Comparison of ENCODE assay signal across 7 cellular contexts in genomic region chr1:9652379-9653194, GRCh38. TPM values are rescaled to one million over a fixed set of nuclear protein-coding genes. Genes with fewer than 3 reads are reported as not detected.
DNase-seq lines count a peak whose midpoint lies in the region; ATAC-seq and TF ChIP-seq lines count a peak whose summit lies in the region.

No MANE protein-coding gene starts in this region.

- WGBS in adipose tissue, 3 donors = 5 to 8% (median 5%) methylated on average over 51 to 55 of the region's 55 CpGs

- H3K4me1 ChIP-seq in left lung = peaks cover 6 to 68% of the 10 kb centered on the region in 2 donors

- DNase-seq in left lung (peak in 1 of 2 donors; percentile 92), HT-29 (ENCODE audit: low spot score) (no peak)
- peak; percentile 70 for DNase-seq in stimulated activated naive CD8-positive, alpha-beta T cell treated with anti-CD3 and anti-CD28 coated beads, Interleukin-15, Interleukin-2, amounts not matched to agents 100 U/mL and 50 U/mL, for 24 hours

- TF ChIP-seq CTCF in left lung (IDR thresholded peaks at IDR 0.05) = no peak

- H3K27me3 ChIP-seq in left lung = peaks cover 8 to 48% of the 10 kb centered on the region in 2 donors

- H3K36me3 ChIP-seq in left lung = no peaks in the 10 kb centered on the region

- H3K9me3 ChIP-seq in left lung = no peaks in the 10 kb centered on the region

- H3K4me3 ChIP-seq in left lung = peak overlapping the region; percentile 52 to 70

- ATAC-seq in GM21390 (IDR thresholded peaks at IDR 0.05; ENCODE audit: unreplicated experiment) = peak; percentile 29
- ATAC-seq in SK-N-SH treated with all-trans-retinoic acid at 6 μM for 48 hours = peak; percentile 16; the same call in 2 of the 3 replicates
- peak; percentile 41 for ATAC-seq in left lung
- no peak for ATAC-seq in stimulated activated naive CD8-positive, alpha-beta T cell treated with anti-CD3 and anti-CD28 coated beads, Interleukin-15, Interleukin-2, amounts not matched to agents 100 U/mL and 50 U/mL, for 24 hours
- ATAC-seq in HG02938 (IDR thresholded peaks at IDR 0.05; ENCODE audit: unreplicated experiment) = no peak

- H3K27ac ChIP-seq in adipose tissue (ENCODE audit: low read depth, low read length) (peak overlapping the region; percentile 70), left lung (peak overlapping the region; percentile 70 to 96)

- intact Hi-C loops in left lung (cut with DNase I) = no loop called here

TF ChIP-seq in SK-N-SH treated with all-trans-retinoic acid at 6 μM for 48 hours, 23 proteins besides CTCF, POLR2A, EP300 and RAD21:
- no peak for TF ChIP-seq ZNF565 (CRISPR knock-in tag; conservative IDR thresholded peaks at IDR 0.05; ENCODE audit: low read depth)
- no peak for TF ChIP-seq ZNF70 (CRISPR knock-in tag; IDR thresholded peaks at IDR 0.05)
- TF ChIP-seq ARNTL (CRISPR knock-in tag; IDR thresholded peaks at IDR 0.05; ENCODE audit: borderline replicate concordance, low read depth) = no peak
- TF ChIP-seq CREB5 (CRISPR knock-in tag; IDR thresholded peaks at IDR 0.05; ENCODE audit: low read depth) = no peak
- no peak for TF ChIP-seq TSHZ2 (CRISPR knock-in tag; IDR thresholded peaks at IDR 0.05)
- TF ChIP-seq ESRRG (CRISPR knock-in tag; IDR thresholded peaks at IDR 0.05) = no peak
- no peak for TF ChIP-seq POU6F1 (CRISPR knock-in tag; IDR thresholded peaks at IDR 0.05; ENCODE audit: borderline replicate concordance, low read depth)
- no peak for TF ChIP-seq ZNF8 (CRISPR knock-in tag; IDR thresholded peaks at IDR 0.05)
- TF ChIP-seq GLIS3 (CRISPR knock-in tag; IDR thresholded peaks at IDR 0.05) = no peak
- TF ChIP-seq ISL1 (CRISPR knock-in tag; IDR thresholded peaks at IDR 0.05) = no peak
- TF ChIP-seq TOX (CRISPR knock-in tag; IDR thresholded peaks at IDR 0.05; ENCODE audit: borderline replicate concordance) = no peak
- no peak for TF ChIP-seq ZFP30 (CRISPR knock-in tag; IDR thresholded peaks at IDR 0.05)
- no peak for TF ChIP-seq ZFP3 (CRISPR knock-in tag; IDR thresholded peaks at IDR 0.05)
- TF ChIP-seq ZC3H10 (CRISPR knock-in tag; IDR thresholded peaks at IDR 0.05) = no peak
- TF ChIP-seq PATZ1 (CRISPR knock-in tag; IDR thresholded peaks at IDR 0.05; ENCODE audit: borderline replicate concordance) = no peak
- TF ChIP-seq OSR1 (CRISPR knock-in tag; IDR thresholded peaks at IDR 0.05) = no peak
- no peak for TF ChIP-seq BACH2 (CRISPR knock-in tag; IDR thresholded peaks at IDR 0.05; ENCODE audit: borderline replicate concordance)
- no peak for TF ChIP-seq RARB (CRISPR knock-in tag; IDR thresholded peaks at IDR 0.05)
TF ChIP-seq in SK-N-SH treated with all-trans-retinoic acid at 6 μM for 48 hours: peak in this region for 0.

RNA-seq across cellular contexts. Expression of gene PIK3CD, which starts 1.1 kb away (rescaled TPM):
- polyA plus RNA-seq in adipose tissue = 1 to 10 TPM; 2.4 to 7.0 (median 7.0) TPM
- total RNA-seq in left lung = 10 to 100 TPM; 12.9 to 44.2 TPM
- total RNA-seq in HT-29 (2014; rRNA removed; shearing (Covaris generic)) = 0.03 and 0.05 TPM in 2 replicates

Comparison
In these comparisons a context has a peak if more than half of its experiments do, and no peak if none do; other contexts are left out.
1. ATAC-seq: peak in GM21390 (single experiment), SK-N-SH treated with all-trans-retinoic acid at 6 μM for 48 hours (single experiment) and left lung (single experiment); none in stimulated activated naive CD8-positive, alpha-beta T cell treated with anti-CD3 and anti-CD28 coated beads, Interleukin-15, Interleukin-2, amounts not matched to agents 100 U/mL and 50 U/mL, for 24 hours (single experiment) and HG02938 (single experiment).
2. RNA of gene PIK3CD, which starts 1.1 kb away (total RNA-seq): 12.9 to 44.2 TPM in left lung; 0.03 to 0.05 TPM in HT-29; every median in the first group is over 10 times any median in the second.